1 cellular context compared by ENCODE assay signal in genomic region chr7:149090397-149091195, GRCh38.
A peak's percentile ranks its signal among the peaks of the same experiment; 100 is the strongest.
TF ChIP-seq lines count a peak whose summit lies in the region.

Gene ZNF786, minus strand, starts transcription at chr7:149090718. Its CDS starts 78 bp downstream, at chr7:149090640.

TF ChIP-seq in K562, 482 proteins besides CTCF, POLR2A, EP300 and RAD21 (continued from another document and continues in another):
- no peak for TF ChIP-seq ZNF398 (CRISPR knock-in tag; IDR thresholded peaks at IDR 0.05)
- TF ChIP-seq FOSL1 (tag; conservative IDR thresholded peaks at IDR 0.05) = no peak
- peak; percentile 57; the same call in 1 of the 2 replicates for TF ChIP-seq CBX1 (IDR thresholded peaks at IDR 0.05; ENCODE audit: low read depth)
- no peak for TF ChIP-seq ZNF175 (CRISPR knock-in tag; IDR thresholded peaks at IDR 0.05; ENCODE audit: low read depth)
- no peak for TF ChIP-seq FOXJ3 (CRISPR knock-in tag; IDR thresholded peaks at IDR 0.05)
- TF ChIP-seq RFX5 (IDR thresholded peaks at IDR 0.05; ENCODE audit: low read depth, low read length) = no peak
- no peak for TF ChIP-seq SPI1 (IDR thresholded peaks at IDR 0.05; ENCODE audit: borderline replicate concordance, low read depth, low read length)
- peak in 1 of 2 experiments; percentile 56; a peak in 1 of 4 replicates for TF ChIP-seq BCLAF1 (IDR thresholded peaks at IDR 0.05; ENCODE audit: borderline replicate concordance in 1 of 2, control insufficient read depth in 1 of 2, low read depth in 2 of 2, low read length in 1 of 2)
- no peak for TF ChIP-seq TAL1 (IDR thresholded peaks at IDR 0.05)
- TF ChIP-seq HLTF (IDR thresholded peaks at IDR 0.05) = peak; percentile 82; the same call in 1 of the 2 replicates
- no peak for TF ChIP-seq SRSF3 (IDR thresholded peaks at IDR 0.05; ENCODE audit: insufficient read depth, low read length)
- peak; percentile 77; the same call in 1 of the 2 replicates for TF ChIP-seq CREB3L1 (IDR thresholded peaks at IDR 0.05; ENCODE audit: borderline replicate concordance, low read depth)
- TF ChIP-seq CHAMP1 (IDR thresholded peaks at IDR 0.05) = no peak
- TF ChIP-seq MCM7 (IDR thresholded peaks at IDR 0.05) = no peak
- TF ChIP-seq BCOR (IDR thresholded peaks at IDR 0.05) = no peak; the same call in 1 of the 2 replicates
- TF ChIP-seq GABPB2 (CRISPR knock-in tag; conservative IDR thresholded peaks at IDR 0.05) = no peak
- TF ChIP-seq ZNF695 (CRISPR knock-in tag; IDR thresholded peaks at IDR 0.05) = no peak
- no peak for TF ChIP-seq ZNF507 (tag; conservative IDR thresholded peaks at IDR 0.05)
- TF ChIP-seq ZNF551 (CRISPR knock-in tag; IDR thresholded peaks at IDR 0.05) = no peak
- peak; percentile 79; the same call in 1 of the 2 replicates for TF ChIP-seq PML (IDR thresholded peaks at IDR 0.05; ENCODE audit: low read length)
- no peak for TF ChIP-seq MAFG (tag; conservative IDR thresholded peaks at IDR 0.05)
- TF ChIP-seq, protein P1, sequence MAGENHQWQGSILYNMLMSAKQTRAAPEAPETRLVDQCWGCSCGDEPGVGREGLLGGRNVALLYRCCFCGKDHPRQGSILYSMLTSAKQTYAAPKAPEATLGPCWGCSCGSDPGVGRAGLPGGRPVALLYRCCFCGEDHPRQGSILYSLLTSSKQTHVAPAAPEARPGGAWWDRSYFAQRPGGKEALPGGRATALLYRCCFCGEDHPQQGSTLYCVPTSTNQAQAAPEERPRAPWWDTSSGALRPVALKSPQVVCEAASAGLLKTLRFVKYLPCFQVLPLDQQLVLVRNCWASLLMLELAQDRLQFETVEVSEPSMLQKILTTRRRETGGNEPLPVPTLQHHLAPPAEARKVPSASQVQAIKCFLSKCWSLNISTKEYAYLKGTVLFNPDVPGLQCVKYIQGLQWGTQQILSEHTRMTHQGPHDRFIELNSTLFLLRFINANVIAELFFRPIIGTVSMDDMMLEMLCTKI (IDR thresholded peaks at IDR 0.05; ENCODE audit: partially characterized antibody) = no peak
- TF ChIP-seq ZNF583 (CRISPR knock-in tag; IDR thresholded peaks at IDR 0.05) = no peak; the same call in 1 of the 2 replicates
- no peak for TF ChIP-seq USF2 (CRISPR knock-in tag; IDR thresholded peaks at IDR 0.05)
- TF ChIP-seq POLR2B (IDR thresholded peaks at IDR 0.05; ENCODE audit: low read depth, partially characterized antibody) = peak; percentile 71
- TF ChIP-seq NFATC3 (IDR thresholded peaks at IDR 0.05) = no peak
- TF ChIP-seq SMARCC2 (IDR thresholded peaks at IDR 0.05; ENCODE audit: low read depth) = peak; percentile 43; the same call in 1 of the 2 replicates
- TF ChIP-seq HIVEP1 (CRISPR knock-in tag; IDR thresholded peaks at IDR 0.05) = no peak
- no peak for TF ChIP-seq ZNF354B (CRISPR knock-in tag; IDR thresholded peaks at IDR 0.05)
- TF ChIP-seq, protein P2, sequence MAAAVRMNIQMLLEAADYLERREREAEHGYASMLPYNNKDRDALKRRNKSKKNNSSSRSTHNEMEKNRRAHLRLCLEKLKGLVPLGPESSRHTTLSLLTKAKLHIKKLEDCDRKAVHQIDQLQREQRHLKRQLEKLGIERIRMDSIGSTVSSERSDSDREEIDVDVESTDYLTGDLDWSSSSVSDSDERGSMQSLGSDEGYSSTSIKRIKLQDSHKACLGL (CRISPR knock-in tag; IDR thresholded peaks at IDR 0.05; ENCODE audit: borderline replicate concordance, poor library complexity, severe bottlenecking) = no peak
- TF ChIP-seq HES1 (IDR thresholded peaks at IDR 0.05; ENCODE audit: low read depth) = no peak
- TF ChIP-seq MEF2D (tag; conservative IDR thresholded peaks at IDR 0.05; ENCODE audit: low read depth) = no peak
- peak; percentile 36; the same call in 1 of the 2 replicates for TF ChIP-seq SMARCE1 (IDR thresholded peaks at IDR 0.05)
- TF ChIP-seq FOXK1 (CRISPR knock-in tag; IDR thresholded peaks at IDR 0.05; ENCODE audit: borderline replicate concordance) = no peak
- TF ChIP-seq ZNF146 (CRISPR knock-in tag; IDR thresholded peaks at IDR 0.05; ENCODE audit: unreplicated experiment) = no peak
- no peak for TF ChIP-seq ZNF717 (CRISPR knock-in tag; IDR thresholded peaks at IDR 0.05)
- no peak for TF ChIP-seq BRD4 (IDR thresholded peaks at IDR 0.05)
- no peak for TF ChIP-seq CBX2 (IDR thresholded peaks at IDR 0.05; ENCODE audit: insufficient read depth, low read length, poor library complexity, severe bottlenecking)
- no peak for TF ChIP-seq BRF1 (IDR thresholded peaks at IDR 0.05; ENCODE audit: borderline replicate concordance, extremely low read depth, insufficient read length)
- TF ChIP-seq MED1 (CRISPR knock-in tag; IDR thresholded peaks at IDR 0.05; ENCODE audit: borderline replicate concordance) = no peak
- TF ChIP-seq NFE2L1 (tag; IDR thresholded peaks at IDR 0.05; ENCODE audit: borderline replicate concordance, low read depth) = no peak
- no peak for TF ChIP-seq CREBBP (IDR thresholded peaks at IDR 0.05; ENCODE audit: low read depth, low read length)
- TF ChIP-seq POLR3G (IDR thresholded peaks at IDR 0.05; ENCODE audit: extremely low read depth, insufficient read length, insufficient replicate concordance) = no peak
- TF ChIP-seq MTF1 (CRISPR knock-in tag; IDR thresholded peaks at IDR 0.05; ENCODE audit: borderline replicate concordance) = no peak
- TF ChIP-seq, protein P3, sequence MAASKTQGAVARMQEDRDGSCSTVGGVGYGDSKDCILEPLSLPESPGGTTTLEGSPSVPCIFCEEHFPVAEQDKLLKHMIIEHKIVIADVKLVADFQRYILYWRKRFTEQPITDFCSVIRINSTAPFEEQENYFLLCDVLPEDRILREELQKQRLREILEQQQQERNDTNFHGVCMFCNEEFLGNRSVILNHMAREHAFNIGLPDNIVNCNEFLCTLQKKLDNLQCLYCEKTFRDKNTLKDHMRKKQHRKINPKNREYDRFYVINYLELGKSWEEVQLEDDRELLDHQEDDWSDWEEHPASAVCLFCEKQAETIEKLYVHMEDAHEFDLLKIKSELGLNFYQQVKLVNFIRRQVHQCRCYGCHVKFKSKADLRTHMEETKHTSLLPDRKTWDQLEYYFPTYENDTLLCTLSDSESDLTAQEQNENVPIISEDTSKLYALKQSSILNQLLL (CRISPR knock-in tag; IDR thresholded peaks at IDR 0.05; ENCODE audit: borderline replicate concordance) = no peak
- peak; percentile 96 for TF ChIP-seq POLR2G (IDR thresholded peaks at IDR 0.05; ENCODE audit: low read depth, low read length)
- peak; percentile 63; the same call in 1 of the 2 replicates for TF ChIP-seq ATF7 (IDR thresholded peaks at IDR 0.05)
- TF ChIP-seq PHB2 (IDR thresholded peaks at IDR 0.05; ENCODE audit: low read depth) = peak; percentile 38; the same call in 1 of the 2 replicates
- TF ChIP-seq MIER1 (IDR thresholded peaks at IDR 0.05; ENCODE audit: low read depth) = no peak
- peak; percentile 97 for TF ChIP-seq KDM5B (IDR thresholded peaks at IDR 0.05; ENCODE audit: insufficient replicate concordance, low read depth, low read length)
- TF ChIP-seq ZNF644 (tag; IDR thresholded peaks at IDR 0.05; ENCODE audit: low read depth) = no peak; the same call in 1 of the 2 replicates
- TF ChIP-seq ZNF740 (CRISPR knock-in tag; IDR thresholded peaks at IDR 0.05) = peak; percentile 68; the same call in 1 of the 2 replicates
- no peak for TF ChIP-seq ZNF740 (tag; IDR thresholded peaks at IDR 0.05)
- no peak for TF ChIP-seq ILK (tag; IDR thresholded peaks at IDR 0.05; ENCODE audit: borderline replicate concordance, low read depth)
- no peak for TF ChIP-seq NELFE (IDR thresholded peaks at IDR 0.05; ENCODE audit: insufficient read depth, insufficient read length)
- TF ChIP-seq ZFP1 (CRISPR knock-in tag; IDR thresholded peaks at IDR 0.05) = no peak
- no peak for TF ChIP-seq SNIP1 (IDR thresholded peaks at IDR 0.05; ENCODE audit: low read depth)
- no peak for TF ChIP-seq NCOA6 (IDR thresholded peaks at IDR 0.05)
- TF ChIP-seq BCL6 (CRISPR knock-in tag; IDR thresholded peaks at IDR 0.05) = no peak
- TF ChIP-seq KLF13 (tag; IDR thresholded peaks at IDR 0.05; ENCODE audit: borderline replicate concordance, low read depth) = no peak
- no peak for TF ChIP-seq ZNF140 (CRISPR knock-in tag; IDR thresholded peaks at IDR 0.05)
- 0 out of 2 replicates have a peak, but pooled peaks have one; percentile 36 for TF ChIP-seq ZSCAN29 (IDR thresholded peaks at IDR 0.05)
